17 cellular contexts compared by ENCODE assay signal in genomic region chr3:12267380-12268030, GRCh38. TPM values are rescaled to one million over a fixed set of nuclear protein-coding genes. Genes with fewer than 3 reads are reported as not detected.
DNase-seq lines count a peak whose midpoint lies in the region; ATAC-seq, FAIRE-seq and TF ChIP-seq lines count a peak whose summit lies in the region.
"Had no signal": no experiment of that assay in that cellular context is flagged by ENCODE, and none has a peak within 500 bp of the region (broad histone marks: within the 10 kb centered on the region; RNA-seq: fewer than 3 reads in every experiment).

No MANE protein-coding gene starts in this region.

- in situ Hi-C loops in gastrocnemius medialis (cut with MboI; ENCODE audit: low sequenced_read_pairs in 4 of 4), result no loop called here

- peak overlapping the region in 4 of 7 donors; percentile 30 to 59 (median 34) for H3K27ac Mint-ChIP-seq in CD14-positive monocyte
- H3K27ac Mint-ChIP-seq: CD4-positive, CD25-positive, alpha-beta regulatory T cell; H9 had no signal

- no peak for TF ChIP-seq CTCF in CD14-positive monocyte (IDR thresholded peaks at IDR 0.05)
- no peak for TF ChIP-seq CTCF in PC-9 (conservative IDR thresholded peaks at IDR 0.05)
- no peak for TF ChIP-seq CTCF in endothelial cell of umbilical vein (IDR thresholded peaks at IDR 0.05; ENCODE audit: extremely low read depth in 1 of 2, insufficient read depth in 1 of 2, low read depth in 1 of 2, low read length in 2 of 2)
- no peak for TF ChIP-seq CTCF in gastrocnemius medialis (IDR thresholded peaks at IDR 0.05 in 4 of 5, conservative IDR thresholded peaks at IDR 0.05 in 1 of 5)

- CTCF ChIA-PET in PC-9 (lab: Charles Lee) (no interaction called here), endothelial cell of umbilical vein (lab: Charles Lee) (interaction anchor here (0.9 to 1.5 kb wide), 3 partner anchors 8 to 212 kb away, joined by 3 to 4 read pairs (median 3); no protein-coding TSS in a partner anchor)

- H3K27me3 Mint-ChIP-seq in CD14-positive monocyte (ENCODE audit: low read depth in 3 of 3), result peaks cover 0 to 2% (median 1%) of the 10 kb centered on the region in 3 donors

- H4K20me1 ChIP-seq in PC-9 (ENCODE audit: insufficient read depth) (no peaks in the 10 kb centered on the region), endothelial cell of umbilical vein (replicated peaks; ENCODE audit: control insufficient read depth, extremely low read depth, insufficient read depth, low read length) (no peaks in the 10 kb centered on the region)
- H4K20me1 ChIP-seq: BLaER1 had no signal

- H3K4me2 ChIP-seq in PC-9 (peak overlapping the region; percentile 19; the same call in 1 of the 2 replicates), endothelial cell of umbilical vein (ENCODE audit: insufficient read depth, low read length) (no peak overlapping the region)
- H3K4me2 ChIP-seq: BLaER1 had no signal

- no peaks in the 10 kb centered on the region for H3K79me2 ChIP-seq in PC-9 (ENCODE audit: low read depth)
- H3K79me2 ChIP-seq in endothelial cell of umbilical vein (ENCODE audit: control insufficient read depth, insufficient read depth, low read length), result no peaks in the 10 kb centered on the region

- no peaks in the 10 kb centered on the region for H3K9me3 Mint-ChIP-seq in CD14-positive monocyte
- H3K9me3 Mint-ChIP-seq: CD4-positive, CD25-positive, alpha-beta regulatory T cell; H9 had no signal

- TF ChIP-seq POLR2A in endothelial cell of umbilical vein (IDR thresholded peaks at IDR 0.05; ENCODE audit: low read depth, low read length) (no peak), gastrocnemius medialis (IDR thresholded peaks at IDR 0.05) (no peak)

- 63% methylated on average over 3 of the region's 3 CpGs for WGBS in right cardiac atrium

- dilution Hi-C loops in endothelial cell of umbilical vein (cut with MboI; ENCODE audit: extremely low pct_ligation_motif_present, low sequenced_read_pairs), result no loop called here

- POLR2A ChIA-PET in PC-9 (lab: Charles Lee; ENCODE audit: unreplicated experiment), result no interaction called here
- POLR2A ChIA-PET in endothelial cell of umbilical vein (lab: Charles Lee), result no interaction called here

- H3K9me2 ChIP-seq in PC-9 (ENCODE audit: insufficient read depth), result no peaks in the 10 kb centered on the region

- intact Hi-C loops in CD14-positive monocyte (cut with micrococcal nuclease), result no loop called here
- intact Hi-C loops in PC-9 (cut with micrococcal nuclease; ENCODE audit: unreplicated experiment), result no loop called here
- intact Hi-C loops in endothelial cell of umbilical vein (cut with micrococcal nuclease), result loop anchor here (1.0 kb wide), 1 partner anchor 10 kb away; no protein-coding TSS in a partner anchor
- intact Hi-C loops in gastrocnemius medialis (cut with DNase I; ENCODE audit: low total_unique reads), result no loop called here
- intact Hi-C loops in right cardiac atrium (cut with DNase I), result no loop called here
- intact Hi-C loops in head of caudate nucleus (cut with DNase I), result no loop called here

- peaks cover 15% of the 10 kb centered on the region for H3K4me1 ChIP-seq in PC-9 (replicated peaks; ENCODE audit: insufficient read depth)
- H3K4me1 ChIP-seq in endothelial cell of umbilical vein (ENCODE audit: control insufficient read depth, extremely low read depth, insufficient read depth, low read length), result no peaks in the 10 kb centered on the region
- H3K4me1 ChIP-seq in gastrocnemius medialis, result peaks cover 0 to 4% of the 10 kb centered on the region in 2 donors
- no peaks in the 10 kb centered on the region for H3K4me1 ChIP-seq in right cardiac atrium (ENCODE audit: control insufficient read depth, insufficient read depth, low read length)
- H3K4me1 ChIP-seq: BLaER1 had no signal

- H3K27me3 ChIP-seq in PC-9 (ENCODE audit: insufficient read depth, low read depth), result no peaks in the 10 kb centered on the region
- no peaks in the 10 kb centered on the region for H3K27me3 ChIP-seq in endothelial cell of umbilical vein (ENCODE audit: control insufficient read depth in 2 of 2, insufficient read depth in 2 of 2, low read length in 2 of 2)
- no peaks in the 10 kb centered on the region for H3K27me3 ChIP-seq in gastrocnemius medialis
- H3K27me3 ChIP-seq in right cardiac atrium (ENCODE audit: control insufficient read depth, insufficient read depth), result no peaks in the 10 kb centered on the region
- H3K27me3 ChIP-seq: BLaER1 had no signal

- no peaks in the 10 kb centered on the region for H3K9me3 ChIP-seq in PC-9 (ENCODE audit: insufficient read depth, low read depth)
- no peaks in the 10 kb centered on the region for H3K9me3 ChIP-seq in endothelial cell of umbilical vein (replicated peaks; ENCODE audit: control insufficient read depth, insufficient read depth, low read length)
- no peaks in the 10 kb centered on the region for H3K9me3 ChIP-seq in gastrocnemius medialis
- no peaks in the 10 kb centered on the region for H3K9me3 ChIP-seq in right cardiac atrium (ENCODE audit: control insufficient read depth, low read length)
- H3K9me3 ChIP-seq: BLaER1 had no signal

- no peak for FAIRE-seq in endothelial cell of umbilical vein (lab: Jason Lieb, UNC)
- FAIRE-seq: GM12892, HepG2, HTR-8/SVneo had no signal

- no peaks in the 10 kb centered on the region for H3K36me3 ChIP-seq in PC-9 (ENCODE audit: low read depth)
- H3K36me3 ChIP-seq in endothelial cell of umbilical vein (ENCODE audit: control insufficient read depth in 2 of 2, extremely low read depth in 1 of 2, insufficient read depth in 2 of 2, low read length in 2 of 2), result no peaks in the 10 kb centered on the region
- no peaks in the 10 kb centered on the region for H3K36me3 ChIP-seq in gastrocnemius medialis
- H3K36me3 ChIP-seq: BLaER1 had no signal

- H3K9me1 ChIP-seq in endothelial cell of umbilical vein (replicated peaks; ENCODE audit: control insufficient read depth, extremely low read depth, insufficient read depth, low read length), result peaks cover 2% of the 10 kb centered on the region

- H3K4me3 ChIP-seq in PC-9, result no peak overlapping the region
- no peak overlapping the region for H3K4me3 ChIP-seq in endothelial cell of umbilical vein (replicated peaks in 1 of 3; ENCODE audit: insufficient read depth in 1 of 3, low read depth in 1 of 3, low read length in 3 of 3)
- no peak overlapping the region for H3K4me3 ChIP-seq in gastrocnemius medialis
- H3K4me3 ChIP-seq in right cardiac atrium (ENCODE audit: low read length), result no peak overlapping the region
- H3K4me3 ChIP-seq: BLaER1 had no signal

- peaks cover 6% of the 10 kb centered on the region; the same call in 1 of the 2 replicates for H3F3A ChIP-seq in PC-9 (ENCODE audit: insufficient read depth, low read depth)

- H3K4me3 Mint-ChIP-seq in CD14-positive monocyte, result no peak overlapping the region
- H3K4me3 Mint-ChIP-seq: CD4-positive, CD25-positive, alpha-beta regulatory T cell; H9 had no signal

- BruUV-seq in PC-9 (replicated peaks; lab: Mats Ljungman, UMichigan), result no TSS peak
- no TSS peak for BruUV-seq in endothelial cell of umbilical vein (replicated peaks; lab: Mats Ljungman, UMichigan)

- peak overlapping the region; percentile 35; the same call in 1 of the 2 replicates for H2AFZ ChIP-seq in PC-9
- H2AFZ ChIP-seq in endothelial cell of umbilical vein (ENCODE audit: low read depth, low read length), result no peak overlapping the region

- no peak overlapping the region for H3K9ac ChIP-seq in endothelial cell of umbilical vein (replicated peaks; ENCODE audit: extremely low read depth, insufficient read depth, low read length)
- H3K9ac ChIP-seq: BLaER1 had no signal

- H3K27ac ChIP-seq in PC-9 (no peak overlapping the region), endothelial cell of umbilical vein (ENCODE audit: insufficient read depth, low read depth, low read length) (no peak overlapping the region), gastrocnemius medialis (peak overlapping the region in 3 of 4 donors; percentile 19 to 52 (median 51)), right cardiac atrium (ENCODE audit: low read length) (no peak overlapping the region)
- H3K27ac ChIP-seq: BLaER1 had no signal

- ATAC-seq in gastrocnemius medialis, result no peak
- no peak for ATAC-seq in activated CD4-positive, CD25-positive, alpha-beta regulatory T cell treated with anti-CD3 and anti-CD28 coated beads, Interleukin-2, amount 50 U/mL, for 24 hours
- ATAC-seq in right cardiac atrium, result no peak
- ATAC-seq: HepG2 had no signal

- peaks cover 0 to 3% of the 10 kb centered on the region in 2 donors for H3K36me3 Mint-ChIP-seq in CD14-positive monocyte

- H3K4me1 Mint-ChIP-seq in CD14-positive monocyte, result peaks cover 43% of the 10 kb centered on the region
- H3K4me1 Mint-ChIP-seq: H9 had no signal

- no peak for DNase-seq in CD14-positive monocyte (ENCODE audit: low spot score)
- DNase-seq in PC-9, result no peak
- peak; percentile 20 for DNase-seq in endothelial cell of umbilical vein (ENCODE audit: low read depth, low spot score)
- DNase-seq in gastrocnemius medialis, result no peak
- DNase-seq in DMS79 (lab: John Stamatoyannopoulos, UW), result no peak
- no peak for DNase-seq in right cardiac atrium
- DNase-seq in head of caudate nucleus, result no peak
- DNase-seq: CD4-positive, CD25-positive, alpha-beta regulatory T cell; DND-41; GDM1; GOT3; H9 had no signal

TF ChIP-seq in endothelial cell of umbilical vein, 7 proteins besides CTCF, POLR2A, EP300 and RAD21 (continues in another document):
- no peak for TF ChIP-seq POLR2AphosphoS5 (IDR thresholded peaks at IDR 0.05; ENCODE audit: insufficient read depth, low read depth, low read length)
- no peak for TF ChIP-seq FOS (IDR thresholded peaks at IDR 0.05; ENCODE audit: borderline replicate concordance, insufficient read depth, low read length)
- TF ChIP-seq JUN (IDR thresholded peaks at IDR 0.05; ENCODE audit: borderline replicate concordance, insufficient read depth, insufficient read length, low read depth), result no peak
- TF ChIP-seq, protein P1, sequence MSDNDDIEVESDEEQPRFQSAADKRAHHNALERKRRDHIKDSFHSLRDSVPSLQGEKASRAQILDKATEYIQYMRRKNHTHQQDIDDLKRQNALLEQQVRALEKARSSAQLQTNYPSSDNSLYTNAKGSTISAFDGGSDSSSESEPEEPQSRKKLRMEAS (IDR thresholded peaks at IDR 0.05; ENCODE audit: insufficient read depth, insufficient read length), result no peak
- no peak for TF ChIP-seq GATA2 (IDR thresholded peaks at IDR 0.05; ENCODE audit: insufficient read depth, insufficient read length, low read depth, low read length)

RNA-seq across cellular contexts. Expression of gene PPARG, which starts 21.4 kb away (rescaled TPM):
- polyA plus RNA-seq in CD14-positive monocyte, result 1 to 10 TPM in 1 of 2 donors, under 1 TPM in 1; 0.56 to 2.0 TPM
- 60.2 and 61.5 TPM in 2 replicates for total RNA-seq in PC-9 (2021)
- 1.3 and 1.5 TPM in 2 replicates for total RNA-seq in endothelial cell of umbilical vein
- 0.14 and 0.15 TPM in 2 replicates for polyA plus RNA-seq in endothelial cell of umbilical vein
- 0.10 and 0.34 TPM in 2 replicates for polyA plus RNA-seq in endothelial cell of umbilical vein (2011; cell fraction: cytosol; rRNA removed)
- 0.08 and 0.24 TPM in 2 replicates for polyA plus RNA-seq in endothelial cell of umbilical vein (2011; cell fraction: nucleus; rRNA removed)
- 0.12 and 0.29 TPM in 2 replicates for polyA plus RNA-seq in endothelial cell of umbilical vein (2012)
- polyA minus RNA-seq in endothelial cell of umbilical vein, result 2.3 TPM in 1 of 2 replicates, not detected in the other
- polyA minus RNA-seq in endothelial cell of umbilical vein (2011; cell fraction: cytosol; rRNA and poly(A)+ RNA removed), result 32.1 TPM
- 0.77 TPM in 1 of 2 replicates, not detected in the other for polyA minus RNA-seq in endothelial cell of umbilical vein (2011; cell fraction: nucleus; rRNA and poly(A)+ RNA removed)
- 10 to 100 TPM in 1 of 4 donors, 1 to 10 TPM in 3; 4.9 to 10.6 (median 8.5) TPM for total RNA-seq in gastrocnemius medialis
- 10 to 100 TPM; 10.4 to 18.9 (median 15.1) TPM for total RNA-seq in right cardiac atrium
- polyA plus RNA-seq in right cardiac atrium, result 16.7 TPM

Comparison
In these comparisons a context has a peak if more than half of its experiments do, and no peak if none do; other contexts are left out.
1. H3K27ac ChIP-seq: peak in gastrocnemius medialis (3 of 4); none in PC-9 (single experiment), endothelial cell of umbilical vein (single experiment) and right cardiac atrium (single experiment).